ENCODE assay signal across 6 cellular contexts in the genomic region with DNA sequence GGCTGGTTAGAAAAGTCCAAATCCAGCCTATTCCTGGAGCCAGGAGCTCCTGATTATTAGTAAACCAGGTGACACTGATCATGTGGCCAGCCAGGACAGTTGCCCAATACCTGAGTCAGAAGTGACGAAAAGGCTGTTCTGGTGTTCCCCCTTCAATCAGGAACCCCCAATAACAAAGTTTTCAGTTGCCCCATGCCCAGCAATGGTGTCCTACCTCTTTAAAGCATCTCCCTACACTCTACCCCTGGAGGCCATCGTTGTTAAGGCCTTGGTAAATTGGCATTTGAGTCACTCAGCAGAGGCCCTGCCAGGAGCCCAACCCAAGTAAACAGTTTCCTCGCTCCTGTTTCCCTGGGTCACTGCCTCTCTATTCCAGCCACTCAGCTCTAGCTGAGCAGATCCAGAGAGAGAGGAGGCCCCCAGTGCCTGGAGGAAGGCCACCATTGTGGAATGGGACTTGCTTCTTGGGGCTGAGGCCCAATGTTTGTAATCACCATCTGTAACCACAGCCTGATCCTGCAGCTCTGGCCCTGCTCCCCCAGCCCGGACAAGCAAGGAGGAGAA. TPM values are rescaled to one million over a fixed set of nuclear protein-coding genes. Genes with fewer than 3 reads are reported as not detected.
DNase-seq lines count a peak whose midpoint lies in the region; ATAC-seq and TF ChIP-seq lines count a peak whose summit lies in the region.

No MANE protein-coding gene starts in this region.

- H3K27ac ChIP-seq in GM23338 (ENCODE audit: low read depth) (peak overlapping the region; percentile 86), brain microvascular endothelial cell (no peak overlapping the region)

- H3F3A ChIP-seq in GM23338 (replicated peaks; ENCODE audit: low read depth): peaks cover 5% of the 10 kb centered on the region; the same call in 1 of the 2 replicates

- ATAC-seq in GM23338 (peak; percentile 6), natural killer cell (no peak)

- H3K36me3 ChIP-seq in GM23338 (ENCODE audit: insufficient read depth): peaks cover 6% of the 10 kb centered on the region; the same call in 1 of the 2 replicates
- peaks cover 64% of the 10 kb centered on the region for H3K36me3 ChIP-seq in brain microvascular endothelial cell (replicated peaks)

- H3K36me3 Mint-ChIP-seq in GM23338 (ENCODE audit: low read depth) (peaks cover 20% of the 10 kb centered on the region), natural killer cell (no peaks in the 10 kb centered on the region)

- no peak overlapping the region for H3K4me3 ChIP-seq in GM23338
- H3K4me3 ChIP-seq in brain microvascular endothelial cell (ENCODE audit: low read depth, low read length): no peak overlapping the region

- H3K4me3 Mint-ChIP-seq in GM23338: no peak overlapping the region
- peak overlapping the region; percentile 4 for H3K4me3 Mint-ChIP-seq in natural killer cell

- no peak overlapping the region for H2AFZ ChIP-seq in GM23338

- H3K4me2 ChIP-seq in GM23338: no peak overlapping the region

- H3K27me3 Mint-ChIP-seq in GM23338 (ENCODE audit: insufficient read depth, low read depth, poor library complexity) (peaks cover 8% of the 10 kb centered on the region), natural killer cell (ENCODE audit: low read depth in 2 of 2) (no peaks in the 10 kb centered on the region)

- intact Hi-C loops in natural killer cell (cut with micrococcal nuclease): loop anchor here (10.0 kb wide), 1 partner anchor 61 kb away; the partner anchor contains the start of genes ATG13 and HARBI1

- no peaks in the 10 kb centered on the region for H4K20me1 ChIP-seq in GM23338 (replicated peaks; ENCODE audit: insufficient read depth)

- DNase-seq in GM23338 (ENCODE audit: low spot score) (no peak), brain microvascular endothelial cell (no peak), natural killer cell (no peak), NCI-H2081 treated with DMSO at 0.1 percent for 48 hours (lab: John Stamatoyannopoulos, UW) (no peak), NCI-H1105 (lab: John Stamatoyannopoulos, UW) (no peak)
- DNase-seq in stimulated activated CD4-positive, alpha-beta T cell treated with anti-CD3 and anti-CD28 coated beads, Interleukin-12 subunit alpha, Interleukin-12 subunit beta, amount 100 ng/mL, for 4 hours: no peak

- H3K4me1 Mint-ChIP-seq in GM23338: peaks cover 20% of the 10 kb centered on the region
- H3K4me1 Mint-ChIP-seq in natural killer cell: peaks cover 44 to 52% of the 10 kb centered on the region in 2 donors

- peak overlapping the region; percentile 91; the same call in 1 of the 2 replicates for H3K27ac Mint-ChIP-seq in GM23338
- peak overlapping the region; percentile 90 to 94 for H3K27ac Mint-ChIP-seq in natural killer cell

- TF ChIP-seq CTCF in GM23338 (conservative IDR thresholded peaks at IDR 0.05; ENCODE audit: low read depth in 2 of 2): no peak
- peak; percentile 11 for TF ChIP-seq CTCF in brain microvascular endothelial cell (IDR thresholded peaks at IDR 0.05; ENCODE audit: low read depth, low read length, missing control alignments)
- TF ChIP-seq CTCF in natural killer cell (IDR thresholded peaks at IDR 0.05): no peak

- H3K27me3 ChIP-seq in GM23338 (ENCODE audit: insufficient read depth): no peaks in the 10 kb centered on the region
- no peaks in the 10 kb centered on the region for H3K27me3 ChIP-seq in brain microvascular endothelial cell (replicated peaks)

- peaks cover 19% of the 10 kb centered on the region for H3K4me1 ChIP-seq in GM23338 (ENCODE audit: insufficient read depth)

- no peaks in the 10 kb centered on the region for H3K79me2 ChIP-seq in GM23338 (replicated peaks; ENCODE audit: insufficient read depth)

- in situ Hi-C loops in brain microvascular endothelial cell (cut with HindIII; ENCODE audit: low pct_ligation_motif_present, low sequenced_read_pairs): no loop called here

- H3K9me2 ChIP-seq in GM23338 (ENCODE audit: insufficient read depth): no peaks in the 10 kb centered on the region

- H3K9me3 Mint-ChIP-seq in GM23338 (no peaks in the 10 kb centered on the region), natural killer cell (no peaks in the 10 kb centered on the region)

TF ChIP-seq in GM23338, 12 proteins besides CTCF, POLR2A, EP300 and RAD21 (continues in another document):
- TF ChIP-seq CREB1 (CRISPR knock-in tag; IDR thresholded peaks at IDR 0.05; ENCODE audit: low read depth): no peak
- TF ChIP-seq ZNF114 (CRISPR knock-in tag; IDR thresholded peaks at IDR 0.05): no peak
- TF ChIP-seq, protein P1, sequence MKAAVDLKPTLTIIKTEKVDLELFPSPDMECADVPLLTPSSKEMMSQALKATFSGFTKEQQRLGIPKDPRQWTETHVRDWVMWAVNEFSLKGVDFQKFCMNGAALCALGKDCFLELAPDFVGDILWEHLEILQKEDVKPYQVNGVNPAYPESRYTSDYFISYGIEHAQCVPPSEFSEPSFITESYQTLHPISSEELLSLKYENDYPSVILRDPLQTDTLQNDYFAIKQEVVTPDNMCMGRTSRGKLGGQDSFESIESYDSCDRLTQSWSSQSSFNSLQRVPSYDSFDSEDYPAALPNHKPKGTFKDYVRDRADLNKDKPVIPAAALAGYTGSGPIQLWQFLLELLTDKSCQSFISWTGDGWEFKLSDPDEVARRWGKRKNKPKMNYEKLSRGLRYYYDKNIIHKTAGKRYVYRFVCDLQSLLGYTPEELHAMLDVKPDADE (IDR thresholded peaks at IDR 0.05): no peak
- TF ChIP-seq POLR2AphosphoS5 (IDR thresholded peaks at IDR 0.05; ENCODE audit: low read depth): no peak
- no peak for TF ChIP-seq EZH2 (IDR thresholded peaks at IDR 0.05; ENCODE audit: low read depth, unreplicated experiment)
- TF ChIP-seq JUNB (IDR thresholded peaks at IDR 0.05; ENCODE audit: unreplicated experiment): no peak

RNA-seq across cellular contexts. Expression of gene ARHGAP1, which starts 25.0 kb away (rescaled TPM):
- total RNA-seq in GM23338 (2014; rRNA removed; shearing (Covaris generic)): 30.4 and 38.1 TPM in 2 replicates
- 23.4 and 23.5 TPM in 2 replicates for polyA plus RNA-seq in GM23338 (2016; fragmentation: Nextera tagmentation; extraction: Ambion mirVana)
- 100 to 1,000 TPM in 2 of 3 donors, 10 to 100 TPM in 1; 89.8 to 111 (median 102) TPM for total RNA-seq in natural killer cell

RNA-seq across cellular contexts. Expression of gene ZNF408, which starts 25.5 kb away (rescaled TPM):
- 17.2 and 25.6 TPM in 2 replicates for total RNA-seq in GM23338 (2014; rRNA removed; shearing (Covaris generic))
- 6.1 and 7.8 TPM in 2 replicates for polyA plus RNA-seq in GM23338 (2016; fragmentation: Nextera tagmentation; extraction: Ambion mirVana)
- 10 to 100 TPM in 1 of 3 donors, 1 to 10 TPM in 2; 9.1 to 19.0 (median 9.6) TPM for total RNA-seq in natural killer cell

RNA-seq across cellular contexts. Expression of gene F2, which starts 43.6 kb away (rescaled TPM):
- total RNA-seq in GM23338 (2014; rRNA removed; shearing (Covaris generic)): 0.21 TPM in 1 of 2 replicates, not detected in the other
- 0.31 TPM in 1 of 2 replicates, not detected in the other for polyA plus RNA-seq in GM23338 (2016; fragmentation: Nextera tagmentation; extraction: Ambion mirVana)
- total RNA-seq in natural killer cell: under 1 TPM in 1 of 3 donors, not detected in 2; 0.14 TPM

RNA-seq across cellular contexts. Expression of gene ATG13, which starts 58.0 kb away (rescaled TPM):
- total RNA-seq in GM23338 (2014; rRNA removed; shearing (Covaris generic)): 71.1 and 71.4 TPM in 2 replicates
- 32.3 and 32.9 TPM in 2 replicates for polyA plus RNA-seq in GM23338 (2016; fragmentation: Nextera tagmentation; extraction: Ambion mirVana)
- total RNA-seq in natural killer cell: 100 to 1,000 TPM; 125 to 137 (median 132) TPM

RNA-seq across cellular contexts. Expression of gene HARBI1, which starts 58.3 kb away (rescaled TPM):
- 4.9 and 6.5 TPM in 2 replicates for total RNA-seq in GM23338 (2014; rRNA removed; shearing (Covaris generic))
- polyA plus RNA-seq in GM23338 (2016; fragmentation: Nextera tagmentation; extraction: Ambion mirVana): 4.2 TPM in 2 replicates
- 10 to 100 TPM in 2 of 3 donors, 1 to 10 TPM in 1; 9.9 to 16.8 (median 12.7) TPM for total RNA-seq in natural killer cell
